ENCODE assay signal across 9 cellular contexts in the genomic region with DNA sequence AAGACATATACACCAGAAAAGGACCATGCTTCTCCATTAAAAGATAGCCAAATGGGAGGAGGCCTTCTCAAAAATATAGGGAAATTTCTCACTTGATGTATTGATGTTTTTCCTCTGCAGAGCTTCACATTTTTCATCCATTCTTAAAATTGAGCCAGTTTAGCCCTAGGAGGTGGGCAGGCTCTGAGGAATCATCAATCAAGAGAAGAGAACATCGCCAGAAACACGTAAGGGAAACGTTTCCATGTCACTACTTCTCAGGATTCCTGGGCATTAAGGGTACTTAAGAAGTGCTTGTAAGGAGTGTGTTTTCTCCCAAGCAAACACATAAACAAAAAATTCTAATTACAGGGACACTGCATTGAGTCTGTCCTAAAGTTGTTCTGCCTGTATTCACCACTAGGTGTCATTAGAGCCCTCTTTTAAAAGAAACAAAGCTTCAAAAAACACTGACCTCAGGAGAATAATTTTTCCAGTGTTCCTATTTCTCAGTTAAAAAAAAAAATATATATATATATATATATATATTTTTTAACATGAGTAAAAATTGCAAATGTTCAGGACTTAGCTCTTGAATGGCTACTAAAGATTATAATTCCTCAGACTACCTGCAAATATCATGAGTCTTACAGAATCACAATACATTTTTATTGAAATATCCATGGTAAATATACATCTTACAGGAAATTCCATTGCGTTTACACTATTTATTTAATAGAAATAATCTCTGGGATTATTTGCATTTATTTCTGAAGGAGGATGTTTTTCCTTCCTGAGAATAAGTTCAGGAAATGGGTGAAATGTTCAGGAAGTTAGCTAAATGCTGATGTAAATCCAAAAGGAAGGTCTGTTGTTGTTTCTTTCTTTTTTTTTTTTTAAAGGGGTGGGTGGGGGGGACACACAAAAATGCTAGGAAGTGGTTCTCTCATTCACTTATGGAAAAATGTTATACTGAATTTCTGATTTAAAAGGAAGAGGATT. TPM values are rescaled to one million over a fixed set of nuclear protein-coding genes. Genes with fewer than 3 reads are reported as not detected.
A peak's percentile ranks its signal among the peaks of the same experiment; 100 is the strongest.
DNase-seq lines count a peak whose midpoint lies in the region; ATAC-seq and TF ChIP-seq lines count a peak whose summit lies in the region.
"Had no signal": no experiment of that assay in that cellular context is flagged by ENCODE, and none has a peak within 500 bp of the region (broad histone marks: within the 10 kb centered on the region; RNA-seq: fewer than 3 reads in every experiment).

No MANE protein-coding gene starts in this region.

- no peaks in the 10 kb centered on the region for H3K36me3 Mint-ChIP-seq in activated naive CD8-positive, alpha-beta T cell treated with anti-CD3 and anti-CD28 coated beads, Interleukin-2, amount 10 ng/mL, durations not matched to agents 7 days and 5 days
- no peaks in the 10 kb centered on the region for H3K36me3 Mint-ChIP-seq in activated naive CD8-positive, alpha-beta T cell treated with anti-CD3 and anti-CD28 coated beads for 36 hours
- H3K36me3 Mint-ChIP-seq in MCF 10A (ENCODE audit: insufficient read depth, unreplicated experiment): no peaks in the 10 kb centered on the region

- no peak overlapping the region for H3K27ac ChIP-seq in lung (ENCODE audit: low read depth in 1 of 2, low read length in 1 of 2)

- peaks cover 10 to 20% of the 10 kb centered on the region in 2 donors for H3K4me1 ChIP-seq in lung (ENCODE audit: control insufficient read depth in 2 of 2, insufficient read depth in 2 of 2, low read length in 2 of 2)

- no peaks in the 10 kb centered on the region for H3K9me3 Mint-ChIP-seq in activated naive CD8-positive, alpha-beta T cell treated with anti-CD3 and anti-CD28 coated beads, Interleukin-2, amount 10 ng/mL, durations not matched to agents 7 days and 5 days
- H3K9me3 Mint-ChIP-seq in activated naive CD8-positive, alpha-beta T cell treated with anti-CD3 and anti-CD28 coated beads for 36 hours: no peaks in the 10 kb centered on the region
- no peaks in the 10 kb centered on the region for H3K9me3 Mint-ChIP-seq in MCF 10A (ENCODE audit: unreplicated experiment)
- H3K9me3 Mint-ChIP-seq: stimulated activated naive CD8-positive, alpha-beta T cell treated with anti-CD3 and anti-CD28 coated beads, Interleukin-15, Interleukin-2, amounts not matched to agents 100 ng/mL and 50 ng/mL, for 24 hours had no signal

- no peak overlapping the region for H3K27ac Mint-ChIP-seq in activated naive CD8-positive, alpha-beta T cell treated with anti-CD3 and anti-CD28 coated beads, Interleukin-2, amount 10 ng/mL, durations not matched to agents 7 days and 5 days
- no peak overlapping the region for H3K27ac Mint-ChIP-seq in activated naive CD8-positive, alpha-beta T cell treated with anti-CD3 and anti-CD28 coated beads for 36 hours
- no peak overlapping the region for H3K27ac Mint-ChIP-seq in MCF 10A (ENCODE audit: low read depth, unreplicated experiment)
- H3K27ac Mint-ChIP-seq: stimulated activated naive CD8-positive, alpha-beta T cell treated with anti-CD3 and anti-CD28 coated beads, Interleukin-15, Interleukin-2, amounts not matched to agents 100 ng/mL and 50 ng/mL, for 24 hours had no signal

- no peaks in the 10 kb centered on the region for H3K4me1 Mint-ChIP-seq in activated naive CD8-positive, alpha-beta T cell treated with anti-CD3 and anti-CD28 coated beads, Interleukin-2, amount 10 ng/mL, durations not matched to agents 7 days and 5 days
- no peaks in the 10 kb centered on the region for H3K4me1 Mint-ChIP-seq in activated naive CD8-positive, alpha-beta T cell treated with anti-CD3 and anti-CD28 coated beads for 36 hours
- peaks cover 8% of the 10 kb centered on the region for H3K4me1 Mint-ChIP-seq in MCF 10A (ENCODE audit: insufficient read depth, unreplicated experiment)

- H3K4me3 ChIP-seq in lung (no peak overlapping the region), MG63 (no peak overlapping the region)

- POLR2A ChIA-PET in activated naive CD8-positive, alpha-beta T cell treated with anti-CD3 and anti-CD28 coated beads, Interleukin-2, amount 10 ng/mL, durations not matched to agents 7 days and 5 days (lab: Charles Lee): interaction anchor here (0.6 kb wide), 1 partner anchor 124 kb away, joined by 3 read pairs; no protein-coding TSS in a partner anchor
- POLR2A ChIA-PET in MCF 10A (lab: Yijun Ruan, JAX): interaction anchor here (0.6 to 4.4 kb wide), 3 partner anchors 9 to 345 kb away, joined by 3 to 15 read pairs (median 3); a partner anchor contains a TSS

- WGBS in lung, 2 donors: 9 to 17% methylated on average over 4 of the region's 4 CpGs

- no peak for DNase-seq in activated naive CD8-positive, alpha-beta T cell treated with anti-CD3 and anti-CD28 coated beads, Interleukin-2, amount 10 ng/mL, durations not matched to agents 7 days and 5 days
- no peak for DNase-seq in activated naive CD8-positive, alpha-beta T cell treated with anti-CD3 and anti-CD28 coated beads for 36 hours
- peak; percentile 9 for DNase-seq in NCI-H748 (lab: John Stamatoyannopoulos, UW; ENCODE audit: unreplicated experiment)
- DNase-seq in MCF 10A (ENCODE audit: unreplicated experiment): peak; percentile 60
- no peak for DNase-seq in lung (ENCODE audit: low spot score)
- no peak for DNase-seq in A172 (ENCODE audit: low spot score)
- no peak for DNase-seq in MG63

- intact Hi-C loops in MCF 10A (cut with micrococcal nuclease): loop anchor here (1.0 to 5.0 kb wide), 4 partner anchors 342 to 483 kb away; no protein-coding TSS in a partner anchor

- H3K27me3 ChIP-seq in lung (ENCODE audit: control insufficient read depth, insufficient read depth) (no peaks in the 10 kb centered on the region), MG63 (no peaks in the 10 kb centered on the region)

- peaks cover 8% of the 10 kb centered on the region for H3K27me3 Mint-ChIP-seq in activated naive CD8-positive, alpha-beta T cell treated with anti-CD3 and anti-CD28 coated beads, Interleukin-2, amount 10 ng/mL, durations not matched to agents 7 days and 5 days
- H3K27me3 Mint-ChIP-seq in activated naive CD8-positive, alpha-beta T cell treated with anti-CD3 and anti-CD28 coated beads for 36 hours: peaks cover 4% of the 10 kb centered on the region
- no peaks in the 10 kb centered on the region for H3K27me3 Mint-ChIP-seq in MCF 10A (ENCODE audit: insufficient read depth, unreplicated experiment)

- H3K36me3 ChIP-seq in lung (ENCODE audit: control insufficient read depth in 2 of 2, insufficient read depth in 2 of 2, low read length in 2 of 2) (peaks cover 0 to 1% of the 10 kb centered on the region in 2 donors), MG63 (no peaks in the 10 kb centered on the region)

- CTCF ChIA-PET in MCF 10A (lab: Yijun Ruan, JAX): interaction anchor here (0.5 to 7.2 kb wide), 48 partner anchors 8 to 1347 kb away, joined by 3 to 56 read pairs (median 4); a partner anchor contains a TSS

- no peak overlapping the region for H3K4me3 Mint-ChIP-seq in activated naive CD8-positive, alpha-beta T cell treated with anti-CD3 and anti-CD28 coated beads, Interleukin-2, amount 10 ng/mL, durations not matched to agents 7 days and 5 days
- H3K4me3 Mint-ChIP-seq in activated naive CD8-positive, alpha-beta T cell treated with anti-CD3 and anti-CD28 coated beads for 36 hours: no peak overlapping the region
- H3K4me3 Mint-ChIP-seq in MCF 10A (ENCODE audit: unreplicated experiment): no peak overlapping the region
- H3K4me3 Mint-ChIP-seq: stimulated activated naive CD8-positive, alpha-beta T cell treated with anti-CD3 and anti-CD28 coated beads, Interleukin-15, Interleukin-2, amounts not matched to agents 100 ng/mL and 50 ng/mL, for 24 hours had no signal

- H3K9me3 ChIP-seq in lung (ENCODE audit: control insufficient read depth in 2 of 2, insufficient read depth in 1 of 2, low read length in 1 of 2) (no peaks in the 10 kb centered on the region), MG63 (no peaks in the 10 kb centered on the region)

- ATAC-seq in activated naive CD8-positive, alpha-beta T cell treated with anti-CD3 and anti-CD28 coated beads, Interleukin-2, amount 10 ng/mL, durations not matched to agents 7 days and 5 days (ENCODE audit: low read depth): peak; percentile 33
- peak; percentile 80 for ATAC-seq in HG03159 (IDR thresholded peaks at IDR 0.05; ENCODE audit: unreplicated experiment)
- ATAC-seq in lung (ENCODE audit: insufficient read depth, low FRiP score): no peak

- no TSS peak for BruUV-seq in MCF 10A (replicated peaks; lab: Mats Ljungman, UMichigan)

- TF ChIP-seq CTCF in MCF 10A (IDR thresholded peaks at IDR 0.05; ENCODE audit: unreplicated experiment): peak; percentile 54
- TF ChIP-seq CTCF in lung (IDR thresholded peaks at IDR 0.05; ENCODE audit: control extremely low read depth, extremely low read depth): peak; percentile 57

RNA-seq across cellular contexts. Expression of a gene that starts 16.0 kb away (rescaled TPM):
- total RNA-seq in activated naive CD8-positive, alpha-beta T cell treated with anti-CD3 and anti-CD28 coated beads, Interleukin-2, amount 10 ng/mL, durations not matched to agents 7 days and 5 days: under 1 TPM; 0.11 TPM
- under 1 TPM; 0.04 to 0.06 TPM for total RNA-seq in activated naive CD8-positive, alpha-beta T cell treated with anti-CD3 and anti-CD28 coated beads for 36 hours
- total RNA-seq in MCF 10A (2022) (0.34 and 0.35 TPM in 2 replicates), lung (10 to 100 TPM; 24.3 to 40.0 TPM)
- 10 to 100 TPM; 12.0 to 17.4 TPM for polyA plus RNA-seq in lung
- total RNA-seq in A172 (2014; rRNA removed; shearing (Covaris generic)): 2.0 and 2.8 TPM in 2 replicates
- total RNA-seq in MG63 (2014; rRNA removed; shearing (Covaris generic); ENCODE audit: low replicate concordance): 0.16 and 0.99 TPM in 2 replicates

Comparison
In these comparisons a context has a peak if more than half of its experiments do, and no peak if none do; other contexts are left out.
1. DNase-seq: peak in NCI-H748 (single experiment) and MCF 10A (single experiment); none in activated naive CD8-positive, alpha-beta T cell treated with anti-CD3 and anti-CD28 coated beads, Interleukin-2, amount 10 ng/mL, durations not matched to agents 7 days and 5 days (single experiment), activated naive CD8-positive, alpha-beta T cell treated with anti-CD3 and anti-CD28 coated beads for 36 hours (single experiment), lung (single experiment), A172 (single experiment) and MG63 (single experiment).